1 cellular context compared by ENCODE assay signal in the genomic region with DNA sequence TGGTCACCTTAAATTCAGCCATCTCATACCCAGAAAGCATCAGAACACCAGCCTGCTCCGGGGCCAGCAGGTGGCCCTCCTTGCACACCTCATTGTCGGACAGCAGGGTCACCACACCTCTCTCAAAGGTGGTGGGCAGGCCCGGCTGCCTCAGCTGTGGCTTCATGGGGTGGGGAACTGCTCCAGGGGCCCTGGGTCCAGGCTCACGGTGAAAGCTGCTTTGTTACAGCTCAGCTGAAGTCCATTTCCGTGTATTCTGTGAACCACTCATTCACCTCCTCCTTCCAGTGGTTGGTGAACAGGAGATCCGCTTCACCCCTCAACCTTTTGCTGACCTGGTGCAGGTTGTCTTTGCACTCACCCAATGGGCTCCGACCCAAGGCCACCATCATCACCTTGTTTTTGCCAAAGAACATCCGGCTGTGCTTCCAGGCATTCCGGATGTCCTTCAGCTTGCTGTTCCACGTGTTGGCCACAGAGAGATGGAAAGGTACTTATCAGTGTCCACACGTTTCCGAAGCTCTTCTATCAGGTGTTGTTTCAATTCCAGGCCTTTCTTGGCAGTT.
TF ChIP-seq lines count a peak whose summit lies in the region.

No MANE protein-coding gene starts in this region.

TF ChIP-seq in HepG2, 621 proteins besides CTCF, POLR2A, EP300 and RAD21 (continued from another document and continues in another):
- peak; percentile 70 for TF ChIP-seq FOXP4 (CRISPR knock-in tag; IDR thresholded peaks at IDR 0.05)
- no peak for TF ChIP-seq ZNF382 (CRISPR knock-in tag; IDR thresholded peaks at IDR 0.05; ENCODE audit: borderline replicate concordance)
- TF ChIP-seq ZNF24 (IDR thresholded peaks at IDR 0.05): no peak
- TF ChIP-seq ZNF12 (CRISPR knock-in tag; IDR thresholded peaks at IDR 0.05): 0 out of 2 replicates have a peak, but pooled peaks have one; percentile 14
- no peak for TF ChIP-seq NONO (IDR thresholded peaks at IDR 0.05)
- TF ChIP-seq NONO (CRISPR knock-in tag; conservative IDR thresholded peaks at IDR 0.05): peak; percentile 71; the same call in 1 of the 2 replicates
- TF ChIP-seq SMARCE1 (IDR thresholded peaks at IDR 0.05; ENCODE audit: borderline replicate concordance): no peak
- TF ChIP-seq, protein P1, sequence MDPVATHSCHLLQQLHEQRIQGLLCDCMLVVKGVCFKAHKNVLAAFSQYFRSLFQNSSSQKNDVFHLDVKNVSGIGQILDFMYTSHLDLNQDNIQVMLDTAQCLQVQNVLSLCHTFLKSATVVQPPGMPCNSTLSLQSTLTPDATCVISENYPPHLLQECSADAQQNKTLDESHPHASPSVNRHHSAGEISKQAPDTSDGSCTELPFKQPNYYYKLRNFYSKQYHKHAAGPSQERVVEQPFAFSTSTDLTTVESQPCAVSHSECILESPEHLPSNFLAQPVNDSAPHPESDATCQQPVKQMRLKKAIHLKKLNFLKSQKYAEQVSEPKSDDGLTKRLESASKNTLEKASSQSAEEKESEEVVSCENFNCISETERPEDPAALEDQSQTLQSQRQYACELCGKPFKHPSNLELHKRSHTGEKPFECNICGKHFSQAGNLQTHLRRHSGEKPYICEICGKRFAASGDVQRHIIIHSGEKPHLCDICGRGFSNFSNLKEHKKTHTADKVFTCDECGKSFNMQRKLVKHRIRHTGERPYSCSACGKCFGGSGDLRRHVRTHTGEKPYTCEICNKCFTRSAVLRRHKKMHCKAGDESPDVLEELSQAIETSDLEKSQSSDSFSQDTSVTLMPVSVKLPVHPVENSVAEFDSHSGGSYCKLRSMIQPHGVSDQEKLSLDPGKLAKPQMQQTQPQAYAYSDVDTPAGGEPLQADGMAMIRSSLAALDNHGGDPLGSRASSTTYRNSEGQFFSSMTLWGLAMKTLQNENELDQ (CRISPR knock-in tag; IDR thresholded peaks at IDR 0.05; ENCODE audit: borderline replicate concordance): no peak
- TF ChIP-seq ZFYVE20 (CRISPR knock-in tag; IDR thresholded peaks at IDR 0.05; ENCODE audit: borderline replicate concordance, low read depth): no peak
- no peak for TF ChIP-seq GRHL1 (CRISPR knock-in tag; conservative IDR thresholded peaks at IDR 0.05)
- TF ChIP-seq SNAI1 (CRISPR knock-in tag; IDR thresholded peaks at IDR 0.05; ENCODE audit: borderline replicate concordance): no peak
- no peak for TF ChIP-seq ZNF720 (CRISPR knock-in tag; IDR thresholded peaks at IDR 0.05)
- TF ChIP-seq MED1 (CRISPR knock-in tag; IDR thresholded peaks at IDR 0.05): peak; percentile 90
- no peak for TF ChIP-seq ZNF512B (CRISPR knock-in tag; IDR thresholded peaks at IDR 0.05; ENCODE audit: borderline replicate concordance)
- TF ChIP-seq HOMEZ (CRISPR knock-in tag; IDR thresholded peaks at IDR 0.05; ENCODE audit: low read depth): peak; percentile 64; the same call in 1 of the 2 replicates
- TF ChIP-seq RXRA (CRISPR knock-in tag; IDR thresholded peaks at IDR 0.05): peak; percentile 64
- no peak for TF ChIP-seq GABPA (IDR thresholded peaks at IDR 0.05; ENCODE audit: low read depth, low read length)
- TF ChIP-seq GABPA (CRISPR knock-in tag; IDR thresholded peaks at IDR 0.05; ENCODE audit: low read depth): peak; percentile 85
- peak; percentile 92 for TF ChIP-seq ETV5 (CRISPR knock-in tag; IDR thresholded peaks at IDR 0.05; ENCODE audit: borderline replicate concordance)
- no peak; the same call in 1 of the 2 replicates for TF ChIP-seq TSC22D2 (CRISPR knock-in tag; IDR thresholded peaks at IDR 0.05; ENCODE audit: borderline replicate concordance)
- TF ChIP-seq, protein P2, sequence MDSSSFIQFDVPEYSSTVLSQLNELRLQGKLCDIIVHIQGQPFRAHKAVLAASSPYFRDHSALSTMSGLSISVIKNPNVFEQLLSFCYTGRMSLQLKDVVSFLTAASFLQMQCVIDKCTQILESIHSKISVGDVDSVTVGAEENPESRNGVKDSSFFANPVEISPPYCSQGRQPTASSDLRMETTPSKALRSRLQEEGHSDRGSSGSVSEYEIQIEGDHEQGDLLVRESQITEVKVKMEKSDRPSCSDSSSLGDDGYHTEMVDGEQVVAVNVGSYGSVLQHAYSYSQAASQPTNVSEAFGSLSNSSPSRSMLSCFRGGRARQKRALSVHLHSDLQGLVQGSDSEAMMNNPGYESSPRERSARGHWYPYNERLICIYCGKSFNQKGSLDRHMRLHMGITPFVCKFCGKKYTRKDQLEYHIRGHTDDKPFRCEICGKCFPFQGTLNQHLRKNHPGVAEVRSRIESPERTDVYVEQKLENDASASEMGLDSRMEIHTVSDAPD (CRISPR knock-in tag; IDR thresholded peaks at IDR 0.05): 0 out of 2 replicates have a peak, but pooled peaks have one; percentile 75
- TF ChIP-seq ZFY (CRISPR knock-in tag; IDR thresholded peaks at IDR 0.05): peak; percentile 55
- no peak for TF ChIP-seq MIER3 (CRISPR knock-in tag; IDR thresholded peaks at IDR 0.05; ENCODE audit: borderline replicate concordance)
- no peak for TF ChIP-seq CC2D1A (CRISPR knock-in tag; IDR thresholded peaks at IDR 0.05)
- peak; percentile 63 for TF ChIP-seq POGZ (CRISPR knock-in tag; IDR thresholded peaks at IDR 0.05)
- TF ChIP-seq ZNF777 (CRISPR knock-in tag; IDR thresholded peaks at IDR 0.05): peak; percentile 54; the same call in 1 of the 2 replicates
- TF ChIP-seq, protein P3, sequence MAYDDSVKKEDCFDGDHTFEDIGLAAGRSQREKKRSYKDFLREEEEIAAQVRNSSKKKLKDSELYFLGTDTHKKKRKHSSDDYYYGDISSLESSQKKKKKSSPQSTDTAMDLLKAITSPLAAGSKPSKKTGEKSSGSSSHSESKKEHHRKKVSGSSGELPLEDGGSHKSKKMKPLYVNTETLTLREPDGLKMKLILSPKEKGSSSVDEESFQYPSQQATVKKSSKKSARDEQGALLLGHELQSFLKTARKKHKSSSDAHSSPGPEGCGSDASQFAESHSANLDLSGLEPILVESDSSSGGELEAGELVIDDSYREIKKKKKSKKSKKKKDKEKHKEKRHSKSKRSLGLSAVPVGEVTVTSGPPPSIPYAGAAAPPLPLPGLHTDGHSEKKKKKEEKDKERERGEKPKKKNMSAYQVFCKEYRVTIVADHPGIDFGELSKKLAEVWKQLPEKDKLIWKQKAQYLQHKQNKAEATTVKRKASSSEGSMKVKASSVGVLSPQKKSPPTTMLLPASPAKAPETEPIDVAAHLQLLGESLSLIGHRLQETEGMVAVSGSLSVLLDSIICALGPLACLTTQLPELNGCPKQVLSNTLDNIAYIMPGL (CRISPR knock-in tag; IDR thresholded peaks at IDR 0.05; ENCODE audit: borderline replicate concordance in 1 of 2, low read depth in 1 of 2): peak; percentile 61 to 84; a peak in 3 of 4 replicates
- TF ChIP-seq RBM39 (IDR thresholded peaks at IDR 0.05; ENCODE audit: low read depth, low read length, poor library complexity, severe bottlenecking): no peak
- no peak for TF ChIP-seq ZNF121 (CRISPR knock-in tag; IDR thresholded peaks at IDR 0.05)
- TF ChIP-seq NR3C1 (CRISPR knock-in tag; IDR thresholded peaks at IDR 0.05): no peak
- TF ChIP-seq TCF7 (IDR thresholded peaks at IDR 0.05; ENCODE audit: low read depth): no peak
- no peak for TF ChIP-seq MBNL3 (CRISPR knock-in tag; conservative IDR thresholded peaks at IDR 0.05)
- 0 out of 2 replicates have a peak, but pooled peaks have one; percentile 43 for TF ChIP-seq ZNF274 (CRISPR knock-in tag; IDR thresholded peaks at IDR 0.05)
- TF ChIP-seq JARID2 (CRISPR knock-in tag; IDR thresholded peaks at IDR 0.05; ENCODE audit: insufficient replicate concordance): no peak
- 0 out of 2 replicates have a peak, but pooled peaks have one; percentile 21 for TF ChIP-seq NFE2L2 (IDR thresholded peaks at IDR 0.05; ENCODE audit: low read length)
- peak; percentile 86 for TF ChIP-seq BCL3 (CRISPR knock-in tag; IDR thresholded peaks at IDR 0.05)
- TF ChIP-seq TEAD3 (CRISPR knock-in tag; optimal IDR thresholded peaks at IDR 0.05; ENCODE audit: borderline replicate concordance): peak; percentile 59
- peak; percentile 57 for TF ChIP-seq ZEB1 (IDR thresholded peaks at IDR 0.05; ENCODE audit: insufficient replicate concordance, low read depth)
- no peak for TF ChIP-seq TERF1 (CRISPR knock-in tag; IDR thresholded peaks at IDR 0.05)
- no peak for TF ChIP-seq SIN3B (IDR thresholded peaks at IDR 0.05; ENCODE audit: low read length)
- no peak for TF ChIP-seq ZNF572 (CRISPR knock-in tag; IDR thresholded peaks at IDR 0.05)
- no peak for TF ChIP-seq MBD4 (IDR thresholded peaks at IDR 0.05; ENCODE audit: borderline replicate concordance, low read length)
- no peak for TF ChIP-seq HNRNPK (IDR thresholded peaks at IDR 0.05; ENCODE audit: low read depth, low read length, poor library complexity, severe bottlenecking)
